Comparison of ENCODE assay signal across 34 cellular contexts in genomic region chr17:49590874-49591273, GRCh38. TPM values are rescaled to one million over a fixed set of nuclear protein-coding genes. Genes with fewer than 3 reads are reported as not detected.
"Had no signal": no experiment of that assay in that cellular context is flagged by ENCODE, and none has a peak within 500 bp of the region (broad histone marks: within the 10 kb centered on the region; RNA-seq: fewer than 3 reads in every experiment).

No MANE protein-coding gene starts in this region.

- H3K9me3 Mint-ChIP-seq: activated B cell treated with CpG ODN at 0.5 μM for 24 hours; activated CD4-positive, alpha-beta memory T cell treated with anti-CD3 and anti-CD28 coated beads for 36 hours; activated naive CD4-positive, alpha-beta T cell treated with anti-CD3 and anti-CD28 coated beads for 36 hours; activated naive CD4-positive, alpha-beta T cell treated with anti-CD3 and anti-CD28 coated beads, Interleukin-2, amount 50 U/mL, for 72 hours; activated T-cell treated with anti-CD3 and anti-CD28 coated beads, Interleukin-2, amount 50 U/mL, for 72 hours had no signal

- H3K9ac ChIP-seq: SK-N-SH had no signal

- H3K27me3 ChIP-seq: adrenal gland, body of pancreas, breast epithelium, MG63, SJSA1 had no signal

- ATAC-seq: activated naive CD4-positive, alpha-beta T cell treated with anti-CD3 and anti-CD28 coated beads, Interleukin-2, amount 50 U/mL, for 72 hours; activated T-cell treated with anti-CD3 and anti-CD28 coated beads, Interleukin-2, amount 50 U/mL, for 72 hours; body of pancreas; Panc1 had no signal

- H3K27ac ChIP-seq: adrenal gland, body of pancreas, breast epithelium, SJSA1, VCaP had no signal

- H3K36me3 Mint-ChIP-seq: activated naive CD4-positive, alpha-beta T cell treated with anti-CD3 and anti-CD28 coated beads, Interleukin-2, amount 50 U/mL, for 72 hours had no signal

- H3K27ac Mint-ChIP-seq: activated B cell treated with CpG ODN at 0.5 μM for 24 hours; activated CD4-positive, alpha-beta memory T cell treated with anti-CD3 and anti-CD28 coated beads for 36 hours; activated naive CD4-positive, alpha-beta T cell treated with anti-CD3 and anti-CD28 coated beads for 36 hours; activated naive CD4-positive, alpha-beta T cell treated with anti-CD3 and anti-CD28 coated beads, Interleukin-2, amount 50 U/mL, for 72 hours; activated T-cell treated with anti-CD3 and anti-CD28 coated beads, Interleukin-2, amount 50 U/mL, for 72 hours had no signal

- H3K4me3 Mint-ChIP-seq: activated B cell treated with CpG ODN at 0.5 μM for 24 hours; activated CD4-positive, alpha-beta memory T cell treated with anti-CD3 and anti-CD28 coated beads for 36 hours; activated naive CD4-positive, alpha-beta T cell treated with anti-CD3 and anti-CD28 coated beads for 36 hours; activated T-cell treated with anti-CD3 and anti-CD28 coated beads, Interleukin-2, amount 50 U/mL, for 72 hours had no signal

- DNase-seq: activated B cell treated with CpG ODN at 0.5 μM for 24 hours; activated CD4-positive, alpha-beta memory T cell treated with anti-CD3 and anti-CD28 coated beads for 36 hours; activated CD4-positive, alpha-beta T cell treated with anti-CD3 and anti-CD28 coated beads for 4 hours; activated CD4-positive, alpha-beta T cell treated with anti-CD3 and anti-CD28 coated beads, Interleukin-2, amount 50 U/mL, for 1 hour; activated CD4-positive, CD25-positive, alpha-beta regulatory T cell treated with anti-CD3 and anti-CD28 coated beads, Interleukin-2, amount 50 U/mL, for 72 hours; activated CD8-positive, alpha-beta memory T cell treated with anti-CD3 and anti-CD28 coated beads, Interleukin-2, amount 50 U/mL, for 48 hours; activated gamma-delta T cell treated with Interleukin-2 at 50 U/mL for 16 hours; activated naive CD4-positive, alpha-beta T cell treated with anti-CD3 and anti-CD28 coated beads for 36 hours; activated T-cell treated with anti-CD3 and anti-CD28 coated beads, Interleukin-2, amount 50 U/mL, for 72 hours; adrenal gland; body of pancreas; Kasumi-1; KG1; MG63; NCI-H1048; NCI-H1105 treated with DMSO at 0.1 percent for 48 hours; NCI-H1436; NCI-H1694; NCI-H1930; NCI-H2081 treated with DMSO at 0.1 percent for 48 hours; NCI-H226; NCI-H446 treated with DMSO at 0.1 percent for 48 hours; NCI-H524 treated with DMSO at 0.1 percent for 48 hours; SHP77; SK-N-SH; T-helper 2 cell; T-helper 9 cell had no signal

- H3K4me3 ChIP-seq: adrenal gland, body of pancreas, breast epithelium, MG63, SJSA1 had no signal

- H3K27me3 Mint-ChIP-seq: activated B cell treated with CpG ODN at 0.5 μM for 24 hours; activated CD4-positive, alpha-beta memory T cell treated with anti-CD3 and anti-CD28 coated beads for 36 hours had no signal

- H3K4me1 ChIP-seq: body of pancreas, breast epithelium had no signal

- H3K4me1 Mint-ChIP-seq: activated B cell treated with CpG ODN at 0.5 μM for 24 hours had no signal

- H3K36me3 ChIP-seq: adrenal gland, breast epithelium had no signal

- H3K9me3 ChIP-seq: adrenal gland, body of pancreas, breast epithelium, MG63, SJSA1, SK-N-SH had no signal

- H3K4me2 ChIP-seq: SK-N-SH had no signal

- FAIRE-seq: astrocyte had no signal

RNA-seq across cellular contexts. Expression of gene NXPH3, which starts 15.2 kb away (rescaled TPM):
- total RNA-seq: activated B cell treated with CpG ODN at 0.5 μM for 24 hours, RPMI7951 had no signal
